Comparison of ENCODE assay signal across 8 cellular contexts in the genomic region with DNA sequence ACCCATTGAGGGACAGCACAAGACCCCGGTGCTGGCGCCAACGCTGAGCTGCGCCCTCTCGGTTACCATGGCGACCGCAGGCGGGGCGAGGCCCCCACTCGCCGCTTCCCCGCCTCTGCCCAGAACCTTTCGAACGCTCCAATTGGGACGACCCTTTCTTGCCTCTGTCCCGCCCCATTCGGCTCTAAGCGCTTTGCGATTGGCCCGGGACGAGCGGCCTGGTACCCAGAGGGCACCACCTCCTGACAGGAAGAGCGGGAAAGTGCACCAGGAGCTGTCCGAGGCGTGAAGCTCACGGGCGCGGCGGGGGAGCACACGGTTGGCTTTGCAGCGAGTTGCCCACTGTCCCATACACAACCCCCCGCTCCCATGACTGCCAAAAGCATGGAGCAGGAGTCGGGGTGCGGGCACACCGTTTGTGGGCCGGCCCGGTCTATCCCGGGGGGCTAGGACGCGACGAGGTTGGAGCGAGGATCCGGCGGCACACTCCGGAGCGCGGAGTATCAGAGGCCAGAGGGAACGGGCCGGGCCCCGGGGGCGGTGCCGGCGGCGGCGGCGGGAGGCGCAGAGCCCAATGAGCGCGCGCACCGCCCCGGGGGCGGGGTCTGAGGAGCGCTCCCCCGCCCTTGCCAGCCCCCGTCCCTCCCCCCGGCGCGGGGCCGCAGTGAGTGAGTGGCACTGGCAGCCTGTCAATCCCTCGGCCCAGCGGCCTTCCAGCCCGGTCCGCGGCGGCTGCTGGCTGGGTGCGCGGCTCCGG. TPM values are rescaled to one million over a fixed set of nuclear protein-coding genes. Genes with fewer than 3 reads are reported as not detected.
A peak's percentile ranks its signal among the peaks of the same experiment; 100 is the strongest.
DNase-seq lines count a peak whose midpoint lies in the region; ATAC-seq and TF ChIP-seq lines count a peak whose summit lies in the region.

No MANE protein-coding gene starts in this region.

- H3K4me3 ChIP-seq in dorsolateral prefrontal cortex = peak overlapping the region; percentile 47 to 89 (median 76)
- peak overlapping the region; percentile 37 for H3K4me3 ChIP-seq in lower leg skin (ENCODE audit: low read depth, poor library complexity, severe bottlenecking)

- peak overlapping the region in 57 of 59 donors; percentile 34 to 94 (median 87) for H3K27ac ChIP-seq in dorsolateral prefrontal cortex

- peak overlapping the region; percentile 95 for H3K27ac Mint-ChIP-seq in activated CD4-positive, alpha-beta memory T cell treated with anti-CD3 and anti-CD28 coated beads for 36 hours

- ATAC-seq in GM19397 (IDR thresholded peaks at IDR 0.05; ENCODE audit: unreplicated experiment) = peak; percentile 69
- ATAC-seq in HG03565 (IDR thresholded peaks at IDR 0.05; ENCODE audit: unreplicated experiment) = peak; percentile 50

- DNase-seq in CD1c-positive myeloid dendritic cell (ENCODE audit: extremely low spot score) (peak; percentile 97), NCI-H774 (lab: John Stamatoyannopoulos, UW) (peak; percentile 99), dorsolateral prefrontal cortex (peak; percentile 90 to 96 (median 94)), lower leg skin (ENCODE audit: low spot score in 2 of 2) (peak; percentile 89 to 98)
- peak; percentile 95 for DNase-seq in activated CD4-positive, alpha-beta memory T cell treated with anti-CD3 and anti-CD28 coated beads for 36 hours
- DNase-seq in stimulated activated CD4-positive, alpha-beta T cell treated with anti-CD3 and anti-CD28 coated beads, Interleukin-4, amount 100 ng/mL, for 4 hours = peak; percentile 92 to 95

- peak in 21 of 56 donors; percentile 3 to 45 (median 15) for TF ChIP-seq CTCF in dorsolateral prefrontal cortex (IDR thresholded peaks at IDR 0.05 in 54 of 56, conservative IDR thresholded peaks at IDR 0.05 in 2 of 56; ENCODE audit: low read depth in 1 of 56, partially characterized antibody in 56 of 56)
- no peak for TF ChIP-seq CTCF in lower leg skin (IDR thresholded peaks at IDR 0.05)

- peaks cover 3% of the 10 kb centered on the region for H3K27me3 Mint-ChIP-seq in activated CD4-positive, alpha-beta memory T cell treated with anti-CD3 and anti-CD28 coated beads for 36 hours

- peak overlapping the region; percentile 86 for H3K4me3 Mint-ChIP-seq in activated CD4-positive, alpha-beta memory T cell treated with anti-CD3 and anti-CD28 coated beads for 36 hours

- H3K27me3 ChIP-seq in dorsolateral prefrontal cortex = no peaks in the 10 kb centered on the region

- H3K4me1 Mint-ChIP-seq in activated CD4-positive, alpha-beta memory T cell treated with anti-CD3 and anti-CD28 coated beads for 36 hours (ENCODE audit: low read depth) = peaks cover 31% of the 10 kb centered on the region

- no peaks in the 10 kb centered on the region for H3K9me3 Mint-ChIP-seq in activated CD4-positive, alpha-beta memory T cell treated with anti-CD3 and anti-CD28 coated beads for 36 hours

- CTCF ChIA-PET in activated CD4-positive, alpha-beta memory T cell treated with anti-CD3 and anti-CD28 coated beads for 36 hours (lab: Charles Lee) = interaction anchor here (0.7 to 1.9 kb wide), 2 partner anchors 188 to 653 kb away, joined by 3 to 9 read pairs; no protein-coding TSS in a partner anchor

- 0% methylated on average over 39 to 49 of the region's 79 CpGs for WGBS in lower leg skin, 2 donors

- peaks cover 7% of the 10 kb centered on the region for H3K36me3 Mint-ChIP-seq in activated CD4-positive, alpha-beta memory T cell treated with anti-CD3 and anti-CD28 coated beads for 36 hours

- POLR2A ChIA-PET in activated CD4-positive, alpha-beta memory T cell treated with anti-CD3 and anti-CD28 coated beads for 36 hours (lab: Charles Lee) = interaction anchor here (0.5 to 1.5 kb wide), 3 partner anchors 39 to 203 kb away, joined by 3 to 9 read pairs (median 4); partner anchors contain the start of gene MAPKAP1

- TF ChIP-seq POLR2A in lower leg skin (IDR thresholded peaks at IDR 0.05) = no peak

- intact Hi-C loops in activated CD4-positive, alpha-beta memory T cell treated with anti-CD3 and anti-CD28 coated beads for 36 hours (cut with micrococcal nuclease) = loop anchor here (1.0 to 5.0 kb wide), 7 partner anchors 39 to 1041 kb away; partner anchors contain the start of gene MAPKAP1
- intact Hi-C loops in dorsolateral prefrontal cortex (cut with DNase I) (loop anchor here (5.0 to 10.0 kb wide), 8 partner anchors 39 to 746 kb away; partner anchors contain the start of gene MAPKAP1 (in 2 of the 2)), lower leg skin (cut with DNase I; ENCODE audit: low total_unique reads) (no loop called here)

RNA-seq across cellular contexts. Expression of gene PBX3, which starts 1.0 kb away (rescaled TPM):
- total RNA-seq in activated CD4-positive, alpha-beta memory T cell treated with anti-CD3 and anti-CD28 coated beads for 36 hours = 10 to 100 TPM; 11.9 to 12.7 TPM
- total RNA-seq in dorsolateral prefrontal cortex = 10 to 100 TPM in 112 of 120 experiments, 1 to 10 TPM in 8; 5.7 to 27.0 (median 15.7) TPM
- total RNA-seq in lower leg skin = 10 to 100 TPM; 14.1 to 31.1 (median 21.6) TPM

RNA-seq across cellular contexts. Expression of gene MAPKAP1, which starts 39.2 kb away (rescaled TPM):
- total RNA-seq in activated CD4-positive, alpha-beta memory T cell treated with anti-CD3 and anti-CD28 coated beads for 36 hours = 10 to 100 TPM; 55.3 to 57.9 TPM
- total RNA-seq in dorsolateral prefrontal cortex (100 to 1,000 TPM in 8 of 120 experiments, 10 to 100 TPM in 112; 42.9 to 115 (median 74.5) TPM), lower leg skin (10 to 100 TPM; 46.7 to 63.0 (median 57.9) TPM)

Comparison
In these comparisons a context has a peak if more than half of its experiments do, and no peak if none do; other contexts are left out.
1. Peak in every context shown above with its lines: DNase-seq, ATAC-seq, H3K4me3 ChIP-seq and H3K27ac ChIP-seq.